8 cellular contexts compared by ENCODE assay signal in genomic region chr9:37026936-37027581, GRCh38. TPM values are rescaled to one million over a fixed set of nuclear protein-coding genes. Genes with fewer than 3 reads are reported as not detected.
DNase-seq lines count a peak whose midpoint lies in the region; ATAC-seq and TF ChIP-seq lines count a peak whose summit lies in the region.

No MANE protein-coding gene starts in this region.

- H3K4me1 Mint-ChIP-seq in activated T-helper 2 cell treated with anti-CD3 and anti-CD28 coated beads, Interferon-gamma antibody, Interleukin-2, Interleukin-4, amounts not matched to agents 10 μg/mL and 5 μg/mL and 100 μg/mL, durations not matched to agents 14 hours and 24 hours and 36 hours (ENCODE audit: low read depth): peaks cover 17% of the 10 kb centered on the region
- peaks cover 10% of the 10 kb centered on the region for H3K4me1 Mint-ChIP-seq in nephron progenitor cell

- no peak for TF ChIP-seq CTCF in nephron progenitor cell (IDR thresholded peaks at IDR 0.05)

- intact Hi-C loops in activated T-helper 2 cell treated with anti-CD3 and anti-CD28 coated beads, Interferon-gamma antibody, Interleukin-2, Interleukin-4, amounts not matched to agents 10 μg/mL and 5 μg/mL and 100 μg/mL, durations not matched to agents 14 hours and 24 hours and 36 hours (cut with micrococcal nuclease): loop anchor here (1.0 to 5.0 kb wide), 2 partner anchors 10 to 300 kb away; no protein-coding TSS in a partner anchor
- intact Hi-C loops in Right ventricle myocardium inferior (cut with DNase I): no loop called here

- DNase-seq in ELF-1 (ENCODE audit: low read depth, low spot score) (peak; percentile 50), nephron progenitor cell (no peak), GM19238 (ENCODE audit: insufficient read length, low spot score) (no peak), GM19240 (ENCODE audit: insufficient read length, low spot score) (no peak), H4 (ENCODE audit: low spot score) (no peak), Right ventricle myocardium inferior (ENCODE audit: missing footprints) (no peak)
- DNase-seq in activated T-helper 2 cell treated with anti-CD3 and anti-CD28 coated beads, Interferon-gamma antibody, Interleukin-2, Interleukin-4, amounts not matched to agents 10 μg/mL and 5 μg/mL and 100 μg/mL, durations not matched to agents 14 hours and 24 hours and 36 hours (ENCODE audit: low spot score): no peak

- ATAC-seq in HG02571 (IDR thresholded peaks at IDR 0.05; ENCODE audit: unreplicated experiment) (peak; percentile 3), Right ventricle myocardium inferior (no peak)

- H3K4me3 Mint-ChIP-seq in activated T-helper 2 cell treated with anti-CD3 and anti-CD28 coated beads, Interferon-gamma antibody, Interleukin-2, Interleukin-4, amounts not matched to agents 10 μg/mL and 5 μg/mL and 100 μg/mL, durations not matched to agents 14 hours and 24 hours and 36 hours (ENCODE audit: low read depth): peak overlapping the region; percentile 13
- peak overlapping the region; percentile 58 for H3K4me3 Mint-ChIP-seq in nephron progenitor cell

- H3K9me3 Mint-ChIP-seq in activated T-helper 2 cell treated with anti-CD3 and anti-CD28 coated beads, Interferon-gamma antibody, Interleukin-2, Interleukin-4, amounts not matched to agents 10 μg/mL and 5 μg/mL and 100 μg/mL, durations not matched to agents 14 hours and 24 hours and 36 hours: no peaks in the 10 kb centered on the region
- peaks cover 13% of the 10 kb centered on the region for H3K9me3 Mint-ChIP-seq in nephron progenitor cell

- no peak overlapping the region for H3K27ac Mint-ChIP-seq in activated T-helper 2 cell treated with anti-CD3 and anti-CD28 coated beads, Interferon-gamma antibody, Interleukin-2, Interleukin-4, amounts not matched to agents 10 μg/mL and 5 μg/mL and 100 μg/mL, durations not matched to agents 14 hours and 24 hours and 36 hours
- H3K27ac Mint-ChIP-seq in nephron progenitor cell: no peak overlapping the region

- H3K36me3 Mint-ChIP-seq in activated T-helper 2 cell treated with anti-CD3 and anti-CD28 coated beads, Interferon-gamma antibody, Interleukin-2, Interleukin-4, amounts not matched to agents 10 μg/mL and 5 μg/mL and 100 μg/mL, durations not matched to agents 14 hours and 24 hours and 36 hours (ENCODE audit: low read depth): no peaks in the 10 kb centered on the region
- peaks cover 5% of the 10 kb centered on the region for H3K36me3 Mint-ChIP-seq in nephron progenitor cell (ENCODE audit: low read depth)

- peaks cover 84% of the 10 kb centered on the region for H3K27me3 Mint-ChIP-seq in activated T-helper 2 cell treated with anti-CD3 and anti-CD28 coated beads, Interferon-gamma antibody, Interleukin-2, Interleukin-4, amounts not matched to agents 10 μg/mL and 5 μg/mL and 100 μg/mL, durations not matched to agents 14 hours and 24 hours and 36 hours (ENCODE audit: low read depth)
- H3K27me3 Mint-ChIP-seq in nephron progenitor cell (ENCODE audit: low read depth, poor library complexity): peaks cover 100% of the 10 kb centered on the region

RNA-seq across cellular contexts. Expression of gene PAX5, which starts 7.0 kb away (rescaled TPM):
- total RNA-seq in activated T-helper 2 cell treated with anti-CD3 and anti-CD28 coated beads, Interferon-gamma antibody, Interleukin-2, Interleukin-4, amounts not matched to agents 10 μg/mL and 5 μg/mL and 100 μg/mL, durations not matched to agents 14 hours and 24 hours and 36 hours: 0.11 and 0.34 TPM in 2 replicates
- not detected in 2 replicates for total RNA-seq in H4 (2014; rRNA removed; shearing (Covaris generic))
- total RNA-seq in Right ventricle myocardium inferior: not detected
